Comparison of ENCODE assay signal across 27 cellular contexts in genomic region chr18:46636040-46636630, GRCh38. TPM values are rescaled to one million over a fixed set of nuclear protein-coding genes. Genes with fewer than 3 reads are reported as not detected.
"Had no signal": no experiment of that assay in that cellular context is flagged by ENCODE, and none has a peak within 500 bp of the region (broad histone marks: within the 10 kb centered on the region; RNA-seq: fewer than 3 reads in every experiment).

No MANE protein-coding gene starts in this region.

- ATAC-seq: activated T-helper 17 cell treated with anti-CD3 and anti-CD28 coated beads, Interleukin-2, amount 50 U/mL, for 72 hours; T-cell had no signal

- DNase-seq: activated B cell treated with CpG ODN at 0.5 μM for 24 hours; activated CD4-positive, alpha-beta T cell treated with anti-CD3 and anti-CD28 coated beads for 1 hour; activated CD4-positive, alpha-beta T cell treated with anti-CD3 and anti-CD28 coated beads, Interleukin-2, amount 10 ng/mL, durations not matched to agents 24 days and 14 days; activated gamma-delta T cell treated with Interleukin-2 at 50 U/mL for 16 hours; activated naive CD4-positive, alpha-beta T cell treated with anti-CD3 and anti-CD28 coated beads, Interleukin-2, amount 10 ng/mL, durations not matched to agents 7 days and 5 days; activated naive CD8-positive, alpha-beta T cell treated with anti-CD3 and anti-CD28 coated beads for 36 hours; activated T-cell treated with anti-CD3 and anti-CD28 coated beads for 4 hours; activated T-cell treated with anti-CD3 and anti-CD28 coated beads, Interleukin-2, amount 50 U/mL, for 48 hours; caudate nucleus; NCI-H1092; NCI-H1417 treated with DMSO at 0.1 percent for 48 hours; NCI-H1694; NCI-H2029; NCI-H2107; NCI-H2171 treated with DMSO at 0.1 percent for 48 hours; NCI-H226; NCI-H526; NCI-H82; T-cell; T-helper 2 cell; T1000 had no signal

- H3K9me3 Mint-ChIP-seq: activated B cell treated with CpG ODN at 0.5 μM for 24 hours; activated T-helper 17 cell treated with anti-CD3 and anti-CD28 coated beads, Interleukin-2, amount 50 U/mL, for 72 hours; T-cell had no signal

- H3K27me3 Mint-ChIP-seq: activated naive CD8-positive, alpha-beta T cell treated with anti-CD3 and anti-CD28 coated beads for 36 hours; activated T-helper 17 cell treated with anti-CD3 and anti-CD28 coated beads, Interleukin-2, amount 50 U/mL, for 72 hours had no signal

- H3K4me1 Mint-ChIP-seq: activated B cell treated with CpG ODN at 0.5 μM for 24 hours; activated CD4-positive, alpha-beta T cell treated with anti-CD3 and anti-CD28 coated beads, Interleukin-2, amount 10 ng/mL, durations not matched to agents 24 days and 14 days; activated naive CD8-positive, alpha-beta T cell treated with anti-CD3 and anti-CD28 coated beads for 36 hours; activated T-helper 17 cell treated with anti-CD3 and anti-CD28 coated beads, Interleukin-2, amount 50 U/mL, for 72 hours; IgD-negative memory B cell had no signal

- H3K36me3 Mint-ChIP-seq: activated naive CD4-positive, alpha-beta T cell treated with anti-CD3 and anti-CD28 coated beads, Interleukin-2, amount 10 ng/mL, durations not matched to agents 7 days and 5 days; activated naive CD8-positive, alpha-beta T cell treated with anti-CD3 and anti-CD28 coated beads for 36 hours; IgD-negative memory B cell; T-cell had no signal

- H3K27ac Mint-ChIP-seq: activated B cell treated with CpG ODN at 0.5 μM for 24 hours; activated CD4-positive, alpha-beta T cell treated with anti-CD3 and anti-CD28 coated beads, Interleukin-2, amount 10 ng/mL, durations not matched to agents 24 days and 14 days; activated naive CD4-positive, alpha-beta T cell treated with anti-CD3 and anti-CD28 coated beads, Interleukin-2, amount 10 ng/mL, durations not matched to agents 7 days and 5 days; activated naive CD8-positive, alpha-beta T cell treated with anti-CD3 and anti-CD28 coated beads for 36 hours; activated T-helper 17 cell treated with anti-CD3 and anti-CD28 coated beads, Interleukin-2, amount 50 U/mL, for 72 hours; IgD-negative memory B cell; T-cell had no signal

- H3K4me3 Mint-ChIP-seq: activated B cell treated with CpG ODN at 0.5 μM for 24 hours; activated CD4-positive, alpha-beta T cell treated with anti-CD3 and anti-CD28 coated beads, Interleukin-2, amount 10 ng/mL, durations not matched to agents 24 days and 14 days; activated naive CD4-positive, alpha-beta T cell treated with anti-CD3 and anti-CD28 coated beads, Interleukin-2, amount 10 ng/mL, durations not matched to agents 7 days and 5 days; activated naive CD8-positive, alpha-beta T cell treated with anti-CD3 and anti-CD28 coated beads for 36 hours; activated T-helper 17 cell treated with anti-CD3 and anti-CD28 coated beads, Interleukin-2, amount 50 U/mL, for 72 hours; IgD-negative memory B cell; T-cell had no signal

RNA-seq across cellular contexts. Expression of gene LOXHD1, which starts 20.9 kb away (rescaled TPM):
- total RNA-seq: activated B cell treated with CpG ODN at 0.5 μM for 24 hours; activated CD4-positive, alpha-beta T cell treated with anti-CD3 and anti-CD28 coated beads, Interleukin-2, amount 10 ng/mL, durations not matched to agents 24 days and 14 days; activated T-helper 17 cell treated with anti-CD3 and anti-CD28 coated beads, Interleukin-2, amount 50 U/mL, for 72 hours; MCF 10A; NCI-H460; OCI-LY7; RPMI7951 had no signal
